In genomic region chr4:8345946-8346814, GRCh38 we compare ENCODE assay signal across 16 cellular contexts.
A peak's percentile ranks its signal among the peaks of the same experiment; 100 is the strongest.
DNase-seq lines count a peak whose midpoint lies in the region; ATAC-seq, FAIRE-seq and TF ChIP-seq lines count a peak whose summit lies in the region.
"Had no signal": no experiment of that assay in that cellular context is flagged by ENCODE, and none has a peak within 500 bp of the region (broad histone marks: within the 10 kb centered on the region; RNA-seq: fewer than 3 reads in every experiment).

No MANE protein-coding gene starts in this region.

- no peak for FAIRE-seq in H1 (lab: Jason Lieb, UNC)
- FAIRE-seq: GM19239 had no signal

- H4K91ac ChIP-seq in H1 (replicated peaks; ENCODE audit: insufficient read length, low read length) (no peak overlapping the region), neuronal stem cell (ENCODE audit: low read depth, low read length, poor library complexity) (no peak overlapping the region)

- no peak overlapping the region for H2BK5ac ChIP-seq in H1 (ENCODE audit: low read depth, low read length)
- no peak overlapping the region for H2BK5ac ChIP-seq in neuronal stem cell (ENCODE audit: low read length)

- H2BK120ac ChIP-seq in H1 (replicated peaks; ENCODE audit: low read depth, low read length) = no peak overlapping the region
- H2BK120ac ChIP-seq in neuronal stem cell (ENCODE audit: low read depth, low read length) = no peak overlapping the region

- H4K20me1 ChIP-seq in H1 (replicated peaks in 1 of 2; ENCODE audit: control insufficient read depth in 1 of 2, insufficient read depth in 2 of 2, low read length in 2 of 2) = no peaks in the 10 kb centered on the region

- H2BK12ac ChIP-seq in H1 (ENCODE audit: low read depth, low read length) (no peak overlapping the region), neuronal stem cell (ENCODE audit: low read length) (no peak overlapping the region)

- POLR2A ChIA-PET in H1 (lab: Charles Lee; ENCODE audit: partially characterized antibody) = no interaction called here

- no peak overlapping the region; the same call in 1 of the 2 replicates for H3K18ac ChIP-seq in H1 (ENCODE audit: extremely low read depth, low read length)
- H3K18ac ChIP-seq in neuronal stem cell (ENCODE audit: low read length) = peak overlapping the region; percentile 52

- H2AK5ac ChIP-seq in H1 (ENCODE audit: low read depth, low read length) (no peak overlapping the region), neuronal stem cell (ENCODE audit: low read depth, low read length) (peak overlapping the region; percentile 59)

- H3K23ac ChIP-seq in H1 (ENCODE audit: insufficient read length) = no peak overlapping the region
- H3K23ac ChIP-seq in neuronal stem cell (ENCODE audit: low read depth, low read length, poor library complexity) = no peak overlapping the region

- intact Hi-C loops in cardiac septum (cut with DNase I) (no loop called here), left ventricle myocardium superior (cut with micrococcal nuclease) (no loop called here), vagina (cut with DNase I) (no loop called here)

- no peak overlapping the region for H3K56ac ChIP-seq in H1 (replicated peaks; ENCODE audit: insufficient read length, low read depth, low read length)

- H3K4me2 ChIP-seq in H1 (ENCODE audit: insufficient read depth in 1 of 2, low read depth in 2 of 2, low read length in 2 of 2) (no peak overlapping the region), neuronal stem cell (ENCODE audit: insufficient read depth, low read length, poor library complexity, severe bottlenecking) (no peak overlapping the region)

- no peaks in the 10 kb centered on the region for H3K36me3 ChIP-seq in H1 (ENCODE audit: control insufficient read depth in 2 of 4, insufficient read depth in 4 of 4, low read length in 3 of 4)
- no peaks in the 10 kb centered on the region for H3K36me3 ChIP-seq in neuronal stem cell (replicated peaks in 1 of 2; ENCODE audit: control insufficient read depth in 2 of 2, insufficient read depth in 2 of 2, low read length in 2 of 2)
- H3K36me3 ChIP-seq in vagina = no peaks in the 10 kb centered on the region
- H3K36me3 ChIP-seq in BE2C = no peaks in the 10 kb centered on the region

- H3K23me2 ChIP-seq in H1 (ENCODE audit: low read depth, low read length) = peaks cover 1% of the 10 kb centered on the region; the same call in 1 of the 2 replicates

- H4K8ac ChIP-seq in H1 (ENCODE audit: extremely low read depth, insufficient read depth, low read length) (peak overlapping the region; percentile 71; the same call in 1 of the 2 replicates), neuronal stem cell (ENCODE audit: low read depth, low read length) (no peak overlapping the region)

- H2AFZ ChIP-seq in H1 (ENCODE audit: low read length) (no peak overlapping the region), neuronal stem cell (ENCODE audit: low read length) (no peak overlapping the region)

- no peaks in the 10 kb centered on the region for H3K27me3 ChIP-seq in H1 (replicated peaks in 1 of 4; ENCODE audit: control insufficient read depth in 3 of 4, extremely low read depth in 1 of 4, insufficient read depth in 3 of 4, low read length in 3 of 4)
- H3K27me3 ChIP-seq in neuronal stem cell (ENCODE audit: control insufficient read depth in 3 of 3, insufficient read depth in 3 of 3, low read depth in 1 of 3, low read length in 3 of 3) = no peaks in the 10 kb centered on the region
- no peaks in the 10 kb centered on the region for H3K27me3 ChIP-seq in vagina
- no peaks in the 10 kb centered on the region for H3K27me3 ChIP-seq in BE2C

- H3K4me3 ChIP-seq in H1 (ENCODE audit: extremely low read depth in 1 of 4, insufficient read depth in 2 of 4, low read depth in 3 of 4, low read length in 4 of 4) (no peak overlapping the region), neuronal stem cell (ENCODE audit: low read length in 2 of 2) (no peak overlapping the region), vagina (no peak overlapping the region), BE2C (ENCODE audit: low read depth, low read length) (no peak overlapping the region)

- H2BK15ac ChIP-seq in H1 (ENCODE audit: low read length) (no peak overlapping the region), neuronal stem cell (ENCODE audit: low read length) (no peak overlapping the region)

- H3K4me1 ChIP-seq in H1 (replicated peaks in 1 of 4; ENCODE audit: control insufficient read depth in 3 of 4, insufficient read depth in 4 of 4, low read length in 3 of 4) (peaks cover 0 to 5% (median 5%) of the 10 kb centered on the region in 4 experiments; a peak in 4 of 7 replicates), neuronal stem cell (ENCODE audit: control insufficient read depth in 2 of 2, insufficient read depth in 1 of 2, low read depth in 1 of 2, low read length in 2 of 2) (peaks cover 0 to 3% of the 10 kb centered on the region in 2 donors), vagina (peaks cover 28% of the 10 kb centered on the region), BE2C (no peaks in the 10 kb centered on the region)
- H3K4me1 ChIP-seq: Caco-2 had no signal

- H3K27ac ChIP-seq in H1 (ENCODE audit: low read depth, low read length) (no peak overlapping the region), neuronal stem cell (replicated peaks; ENCODE audit: low read length) (no peak overlapping the region), vagina (no peak overlapping the region)

- TF ChIP-seq RAD21 in H1 (IDR thresholded peaks at IDR 0.05 in 1 of 2, conservative IDR thresholded peaks at IDR 0.05 in 1 of 2; ENCODE audit: low read depth in 2 of 2, low read length in 2 of 2) = no peak

- H3K79me2 ChIP-seq in H1 (ENCODE audit: control insufficient read depth in 1 of 2, insufficient read depth in 2 of 2, low read length in 2 of 2) = no peaks in the 10 kb centered on the region

- H4K5ac ChIP-seq in H1 (ENCODE audit: insufficient read length, low read depth, low read length) = no peak overlapping the region

- H3K9me3 ChIP-seq in H1 (ENCODE audit: insufficient read depth in 2 of 2, low read depth in 1 of 2, low read length in 1 of 2) = no peaks in the 10 kb centered on the region
- H3K9me3 ChIP-seq in neuronal stem cell (replicated peaks in 1 of 2; ENCODE audit: control insufficient read depth in 2 of 2, insufficient read depth in 1 of 2, low read depth in 1 of 2, low read length in 2 of 2) = peaks cover 3% of the 10 kb centered on the region in 2 donors
- H3K9me3 ChIP-seq in vagina = no peaks in the 10 kb centered on the region
- H3K9me3 ChIP-seq in BE2C = no peaks in the 10 kb centered on the region
- H3K9me3 ChIP-seq: Caco-2 had no signal

- H3K14ac ChIP-seq in H1 (ENCODE audit: insufficient read length) (no peak overlapping the region), neuronal stem cell (ENCODE audit: low read length) (peak overlapping the region; percentile 84)

- DNase-seq in cardiac septum (ENCODE audit: low spot score) = peak; percentile 38
- DNase-seq in left ventricle myocardium superior = no peak
- no peak for DNase-seq in H1 (ENCODE audit: low read depth in 1 of 2, low spot score in 2 of 2)
- no peak for DNase-seq in neuronal stem cell (ENCODE audit: low spot score)
- peak; percentile 75 to 81 for DNase-seq in vagina (ENCODE audit: extremely low spot score in 2 of 2)
- DNase-seq in NCI-H748 treated with DMSO at 0.1 percent for 48 hours (lab: John Stamatoyannopoulos, UW) = no peak
- no peak for DNase-seq in BE2C
- DNase-seq: Caco-2, DMS153, NCI-H1048, NCI-H1436 treated with DMSO at 0.1 percent for 48 hours, NCI-H2029 treated with DMSO at 0.1 percent for 48 hours, NCI-H2171 treated with DMSO at 0.1 percent for 48 hours, NCI-H446 treated with DMSO at 0.1 percent for 48 hours, NCI-H774 had no signal

- no peak overlapping the region for H3K4ac ChIP-seq in H1 (replicated peaks; ENCODE audit: insufficient read length, low read depth, low read length)
- H3K4ac ChIP-seq in neuronal stem cell (ENCODE audit: low read length) = no peak overlapping the region

- H3K79me1 ChIP-seq in H1 (ENCODE audit: low read depth, low read length) (no peaks in the 10 kb centered on the region), neuronal stem cell (ENCODE audit: low read depth, low read length) (no peaks in the 10 kb centered on the region)

- H3K9ac ChIP-seq in H1 (replicated peaks in 1 of 4; ENCODE audit: extremely low read depth in 1 of 4, low read depth in 3 of 4, low read length in 3 of 4) = no peak overlapping the region
- peak overlapping the region; percentile 35 for H3K9ac ChIP-seq in neuronal stem cell (ENCODE audit: low read depth, low read length, poor library complexity)

- no peak for TF ChIP-seq CTCF in H1 (IDR thresholded peaks at IDR 0.05; ENCODE audit: control extremely low read depth in 1 of 3, insufficient read depth in 1 of 3, low read depth in 1 of 3, low read length in 3 of 3)
- TF ChIP-seq CTCF in vagina (IDR thresholded peaks at IDR 0.05) = no peak
- TF ChIP-seq CTCF in BE2C (IDR thresholded peaks at IDR 0.05; ENCODE audit: low read depth, low read length) = no peak

- ATAC-seq in left ventricle myocardium superior = no peak

- no peak overlapping the region for H2BK20ac ChIP-seq in H1 (ENCODE audit: low read length)

- CTCF ChIA-PET in H1 (lab: Charles Lee; ENCODE audit: partially characterized antibody) = interaction anchor here (0.7 to 1.2 kb wide), 3 partner anchors 26 to 57 kb away, joined by 3 to 4 read pairs (median 3); no protein-coding TSS in a partner anchor

- TF ChIP-seq EP300 in H1 (IDR thresholded peaks at IDR 0.05; ENCODE audit: borderline replicate concordance in 1 of 2, low read depth in 2 of 2, low read length in 2 of 2) = no peak

- TF ChIP-seq POLR2A in H1 (IDR thresholded peaks at IDR 0.05; ENCODE audit: control extremely low read depth in 1 of 2, low read depth in 2 of 2, low read length in 2 of 2) = no peak
- TF ChIP-seq POLR2A in vagina (IDR thresholded peaks at IDR 0.05) = no peak

- WGBS in H1 (ENCODE audit: extremely low coverage in 1 of 2, insufficient coverage in 1 of 2, insufficient read length in 1 of 2, insufficient replicate concordance in 2 of 2, low coverage in 1 of 2, low lambda C conversion rate in 2 of 2, missing lambda C conversion rate in 1 of 2), 2 experiments = 94% methylated on average over 35 of the region's 39 CpGs; no CpG with 5 or more reads in 1 of the 2 experiments
- WGBS in neuronal stem cell (ENCODE audit: extremely low coverage in 2 of 2, insufficient read length in 2 of 2, insufficient replicate concordance in 1 of 2), 2 donors = no CpG with 5 or more reads among the region's 39 CpGs

TF ChIP-seq in H1, 55 proteins besides CTCF, POLR2A, EP300 and RAD21 (continues in another document):
- TF ChIP-seq, protein P1, sequence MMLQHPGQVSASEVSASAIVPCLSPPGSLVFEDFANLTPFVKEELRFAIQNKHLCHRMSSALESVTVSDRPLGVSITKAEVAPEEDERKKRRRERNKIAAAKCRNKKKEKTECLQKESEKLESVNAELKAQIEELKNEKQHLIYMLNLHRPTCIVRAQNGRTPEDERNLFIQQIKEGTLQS (IDR thresholded peaks at IDR 0.05; ENCODE audit: insufficient read depth, low read depth, low read length) = no peak
- TF ChIP-seq KDM4A (IDR thresholded peaks at IDR 0.05; ENCODE audit: low read depth, low read length, severe bottlenecking) = no peak

Comparison
In these comparisons a context has a peak if more than half of its experiments do, and no peak if none do; other contexts are left out.
1. DNase-seq: peak in cardiac septum (single experiment) and vagina (2 of 2); none in left ventricle myocardium superior (single experiment), H1 (0 of 2), neuronal stem cell (single experiment), NCI-H748 treated with DMSO at 0.1 percent for 48 hours (single experiment) and BE2C (single experiment).